Comparison of ENCODE assay signal across 21 cellular contexts in genomic region chr17:42098747-42099399, GRCh38. TPM values are rescaled to one million over a fixed set of nuclear protein-coding genes. Genes with fewer than 3 reads are reported as not detected.
A peak's percentile ranks its signal among the peaks of the same experiment; 100 is the strongest.
DNase-seq lines count a peak whose midpoint lies in the region; ATAC-seq and TF ChIP-seq lines count a peak whose summit lies in the region.
"Had no signal": no experiment of that assay in that cellular context is flagged by ENCODE, and none has a peak within 500 bp of the region (broad histone marks: within the 10 kb centered on the region; RNA-seq: fewer than 3 reads in every experiment).

No MANE protein-coding gene starts in this region.

- H3K27me3 Mint-ChIP-seq in activated CD8-positive, alpha-beta T cell treated with anti-CD3 and anti-CD28 coated beads for 36 hours, result peaks cover 13% of the 10 kb centered on the region
- peaks cover 19% of the 10 kb centered on the region for H3K27me3 Mint-ChIP-seq in activated CD8-positive, alpha-beta T cell treated with anti-CD3 and anti-CD28 coated beads, Interleukin-2, amount 10 ng/mL, durations not matched to agents 7 days and 5 days (ENCODE audit: low read depth)

- POLR2A ChIA-PET in activated CD8-positive, alpha-beta T cell treated with anti-CD3 and anti-CD28 coated beads for 36 hours (lab: Charles Lee), result interaction anchor here (1.0 to 3.5 kb wide), 4 partner anchors 9 to 55 kb away, joined by 3 to 14 read pairs (median 6); partner anchors contain the start of gene DHX58
- POLR2A ChIA-PET in activated CD8-positive, alpha-beta T cell treated with anti-CD3 and anti-CD28 coated beads, Interleukin-2, amount 10 ng/mL, durations not matched to agents 7 days and 5 days (lab: Charles Lee), result interaction anchor here (0.8 to 1.7 kb wide), 3 partner anchors 9 to 133 kb away, joined by 3 to 14 read pairs (median 3); partner anchors contain the start of gene DHX58
- POLR2A ChIA-PET in A673 (lab: Charles Lee; ENCODE audit: low non-redundant PET), result no interaction called here

- no peak overlapping the region for H3K9ac ChIP-seq in SK-N-MC (ENCODE audit: insufficient read length)

- no peak overlapping the region for H3K27ac Mint-ChIP-seq in activated CD8-positive, alpha-beta T cell treated with anti-CD3 and anti-CD28 coated beads for 36 hours
- no peak overlapping the region for H3K27ac Mint-ChIP-seq in activated CD8-positive, alpha-beta T cell treated with anti-CD3 and anti-CD28 coated beads, Interleukin-2, amount 10 ng/mL, durations not matched to agents 7 days and 5 days
- no peak overlapping the region for H3K27ac Mint-ChIP-seq in stimulated activated effector memory CD8-positive, alpha-beta T cell treated with anti-CD3 and anti-CD28 coated beads, Interleukin-12 subunit alpha, Interleukin-12 subunit beta, amount 100 ng/mL, for 72 hours
- H3K27ac Mint-ChIP-seq: activated CD4-positive, alpha-beta memory T cell treated with anti-CD3 and anti-CD28 coated beads, Interleukin-2, amount 10 ng/mL, durations not matched to agents 7 days and 5 days; activated naive CD8-positive, alpha-beta T cell treated with anti-CD3 and anti-CD28 coated beads, Interleukin-2, amount 10 ng/mL, durations not matched to agents 7 days and 5 days; dendritic cell treated with granulocyte-macrophage colony-stimulating factor and Interleukin-4, amounts not matched to agents 40 ng/mL and 50 ng/mL, for 4 days; stimulated activated naive CD8-positive, alpha-beta T cell treated with anti-CD3 and anti-CD28 coated beads, Interleukin-15, Interleukin-2, amounts not matched to agents 100 ng/mL and 50 ng/mL, for 24 hours had no signal

- no peak for DNase-seq in activated CD8-positive, alpha-beta T cell treated with anti-CD3 and anti-CD28 coated beads for 36 hours
- DNase-seq in activated CD8-positive, alpha-beta T cell treated with anti-CD3 and anti-CD28 coated beads, Interleukin-2, amount 10 ng/mL, durations not matched to agents 7 days and 5 days, result no peak
- no peak for DNase-seq in SK-N-MC (ENCODE audit: low read depth, low spot score)
- DNase-seq in stimulated activated effector memory CD8-positive, alpha-beta T cell treated with anti-CD3 and anti-CD28 coated beads, Interleukin-12 subunit alpha, Interleukin-12 subunit beta, amount 100 ng/mL, for 72 hours (ENCODE audit: low spot score in 2 of 2), result no peak
- DNase-seq in A673 (ENCODE audit: low spot score), result no peak
- no peak for DNase-seq in OCI-M2 (lab: John Stamatoyannopoulos, UW; ENCODE audit: unreplicated experiment)
- DNase-seq: activated CD4-positive, alpha-beta memory T cell treated with anti-CD3 and anti-CD28 coated beads, Interleukin-2, amount 10 ng/mL, durations not matched to agents 7 days and 5 days; activated naive CD8-positive, alpha-beta T cell treated with anti-CD3 and anti-CD28 coated beads, Interleukin-2, amount 10 ng/mL, durations not matched to agents 7 days and 5 days; erythroblast; HCEC 1CT; NCI-H2029; OCI-M1 had no signal

- no peaks in the 10 kb centered on the region for H3K9me3 ChIP-seq in SK-N-MC (ENCODE audit: low read depth, low read length)
- peaks cover 4% of the 10 kb centered on the region for H3K9me3 ChIP-seq in iPS-18c (ENCODE audit: control insufficient read depth, insufficient read depth, low read length)
- no peaks in the 10 kb centered on the region for H3K9me3 ChIP-seq in A673 (ENCODE audit: low read depth, low read length, poor library complexity, severe bottlenecking)
- H3K9me3 ChIP-seq: A549, breast epithelium, right atrium auricular region, upper lobe of left lung had no signal

- no peaks in the 10 kb centered on the region for H3K4me1 ChIP-seq in A673 (ENCODE audit: insufficient read depth, low read length, poor library complexity, severe bottlenecking)
- H3K4me1 ChIP-seq: A549, breast epithelium had no signal

- BruUV-seq in A673 (replicated peaks; lab: Mats Ljungman, UMichigan), result no TSS peak

- H3K27ac ChIP-seq in SK-N-MC, result no peak overlapping the region
- H3K27ac ChIP-seq in A673 (ENCODE audit: low read depth, low read length, poor library complexity, severe bottlenecking), result no peak overlapping the region
- H3K27ac ChIP-seq: A549, right atrium auricular region, upper lobe of left lung had no signal

- no peaks in the 10 kb centered on the region for H3K27me3 ChIP-seq in A673 (replicated peaks; ENCODE audit: insufficient read depth, low read depth, low read length, poor library complexity)

- ATAC-seq in activated CD8-positive, alpha-beta T cell treated with anti-CD3 and anti-CD28 coated beads for 36 hours, result peak; percentile 26
- ATAC-seq in activated CD8-positive, alpha-beta T cell treated with anti-CD3 and anti-CD28 coated beads, Interleukin-2, amount 10 ng/mL, durations not matched to agents 7 days and 5 days, result no peak
- ATAC-seq in stimulated activated effector memory CD8-positive, alpha-beta T cell treated with anti-CD3 and anti-CD28 coated beads, Interleukin-12 subunit alpha, Interleukin-12 subunit beta, amount 100 ng/mL, for 72 hours, result no peak
- no peak for ATAC-seq in HG02798 (IDR thresholded peaks at IDR 0.05; ENCODE audit: poor library complexity, unreplicated experiment)
- ATAC-seq: A549 had no signal

- peak overlapping the region; percentile 78 for H3K4me3 ChIP-seq in SK-N-MC
- peak overlapping the region; percentile 31; the same call in 1 of the 2 replicates for H3K4me3 ChIP-seq in iPS-18c (ENCODE audit: insufficient read depth, low read depth, low read length)
- H3K4me3 ChIP-seq in A673 (ENCODE audit: low read depth, low read length, poor library complexity, severe bottlenecking), result no peak overlapping the region
- H3K4me3 ChIP-seq: A549 had no signal

- no peak overlapping the region for H3K4me3 Mint-ChIP-seq in activated CD8-positive, alpha-beta T cell treated with anti-CD3 and anti-CD28 coated beads for 36 hours
- H3K4me3 Mint-ChIP-seq in activated CD8-positive, alpha-beta T cell treated with anti-CD3 and anti-CD28 coated beads, Interleukin-2, amount 10 ng/mL, durations not matched to agents 7 days and 5 days, result no peak overlapping the region
- peak overlapping the region; percentile 53 for H3K4me3 Mint-ChIP-seq in stimulated activated effector memory CD8-positive, alpha-beta T cell treated with anti-CD3 and anti-CD28 coated beads, Interleukin-12 subunit alpha, Interleukin-12 subunit beta, amount 100 ng/mL, for 72 hours
- H3K4me3 Mint-ChIP-seq: activated CD4-positive, alpha-beta memory T cell treated with anti-CD3 and anti-CD28 coated beads, Interleukin-2, amount 10 ng/mL, durations not matched to agents 7 days and 5 days; activated naive CD8-positive, alpha-beta T cell treated with anti-CD3 and anti-CD28 coated beads, Interleukin-2, amount 10 ng/mL, durations not matched to agents 7 days and 5 days; dendritic cell treated with granulocyte-macrophage colony-stimulating factor and Interleukin-4, amounts not matched to agents 40 ng/mL and 50 ng/mL, for 4 days had no signal

- no peaks in the 10 kb centered on the region for H3K36me3 Mint-ChIP-seq in activated CD8-positive, alpha-beta T cell treated with anti-CD3 and anti-CD28 coated beads for 36 hours (ENCODE audit: low read depth)
- H3K36me3 Mint-ChIP-seq in activated CD8-positive, alpha-beta T cell treated with anti-CD3 and anti-CD28 coated beads, Interleukin-2, amount 10 ng/mL, durations not matched to agents 7 days and 5 days (ENCODE audit: low read depth), result peaks cover 9% of the 10 kb centered on the region
- no peaks in the 10 kb centered on the region for H3K36me3 Mint-ChIP-seq in stimulated activated effector memory CD8-positive, alpha-beta T cell treated with anti-CD3 and anti-CD28 coated beads, Interleukin-12 subunit alpha, Interleukin-12 subunit beta, amount 100 ng/mL, for 72 hours

- no peak for TF ChIP-seq CTCF in activated CD8-positive, alpha-beta T cell treated with anti-CD3 and anti-CD28 coated beads for 36 hours (IDR thresholded peaks at IDR 0.05)
- TF ChIP-seq CTCF in A673 (conservative IDR thresholded peaks at IDR 0.05; ENCODE audit: low read depth, low read length), result no peak

- H3K9me3 Mint-ChIP-seq in activated CD8-positive, alpha-beta T cell treated with anti-CD3 and anti-CD28 coated beads for 36 hours, result no peaks in the 10 kb centered on the region
- no peaks in the 10 kb centered on the region for H3K9me3 Mint-ChIP-seq in activated CD8-positive, alpha-beta T cell treated with anti-CD3 and anti-CD28 coated beads, Interleukin-2, amount 10 ng/mL, durations not matched to agents 7 days and 5 days (ENCODE audit: insufficient read depth)
- no peaks in the 10 kb centered on the region for H3K9me3 Mint-ChIP-seq in stimulated activated effector memory CD8-positive, alpha-beta T cell treated with anti-CD3 and anti-CD28 coated beads, Interleukin-12 subunit alpha, Interleukin-12 subunit beta, amount 100 ng/mL, for 72 hours
- H3K9me3 Mint-ChIP-seq: activated CD4-positive, alpha-beta memory T cell treated with anti-CD3 and anti-CD28 coated beads, Interleukin-2, amount 10 ng/mL, durations not matched to agents 7 days and 5 days; activated naive CD8-positive, alpha-beta T cell treated with anti-CD3 and anti-CD28 coated beads, Interleukin-2, amount 10 ng/mL, durations not matched to agents 7 days and 5 days; CD8-positive, alpha-beta memory T cell; dendritic cell treated with granulocyte-macrophage colony-stimulating factor and Interleukin-4, amounts not matched to agents 40 ng/mL and 50 ng/mL, for 4 days; stimulated activated naive CD8-positive, alpha-beta T cell treated with anti-CD3 and anti-CD28 coated beads, Interleukin-15, Interleukin-2, amounts not matched to agents 100 ng/mL and 50 ng/mL, for 24 hours had no signal

- intact Hi-C loops in activated CD8-positive, alpha-beta T cell treated with anti-CD3 and anti-CD28 coated beads for 36 hours (cut with micrococcal nuclease), result no loop called here
- intact Hi-C loops in A673 (cut with micrococcal nuclease; ENCODE audit: unreplicated experiment), result no loop called here

- peaks cover 9% of the 10 kb centered on the region for H3K4me1 Mint-ChIP-seq in activated CD8-positive, alpha-beta T cell treated with anti-CD3 and anti-CD28 coated beads for 36 hours (ENCODE audit: low read depth)
- H3K4me1 Mint-ChIP-seq in activated CD8-positive, alpha-beta T cell treated with anti-CD3 and anti-CD28 coated beads, Interleukin-2, amount 10 ng/mL, durations not matched to agents 7 days and 5 days (ENCODE audit: low read depth), result peaks cover 9% of the 10 kb centered on the region
- H3K4me1 Mint-ChIP-seq in stimulated activated effector memory CD8-positive, alpha-beta T cell treated with anti-CD3 and anti-CD28 coated beads, Interleukin-12 subunit alpha, Interleukin-12 subunit beta, amount 100 ng/mL, for 72 hours, result peaks cover 10% of the 10 kb centered on the region

- CTCF ChIA-PET in activated CD8-positive, alpha-beta T cell treated with anti-CD3 and anti-CD28 coated beads for 36 hours (lab: Charles Lee), result interaction anchor here (0.7 to 8.2 kb wide), 9 partner anchors 12 to 136 kb away, joined by 3 to 72 read pairs (median 3); partner anchors contain the start of gene NKIRAS2
- CTCF ChIA-PET in activated CD8-positive, alpha-beta T cell treated with anti-CD3 and anti-CD28 coated beads, Interleukin-2, amount 10 ng/mL, durations not matched to agents 7 days and 5 days (lab: Charles Lee), result interaction anchor here (0.7 to 1.2 kb wide), 4 partner anchors 11 to 136 kb away, joined by 3 to 4 read pairs (median 4); partner anchors contain the start of gene NKIRAS2
- CTCF ChIA-PET in A673 (lab: Charles Lee), result interaction anchor here (0.6 kb wide), 1 partner anchor 74 kb away, joined by 5 read pairs; no protein-coding TSS in a partner anchor

- no peaks in the 10 kb centered on the region for H3K36me3 ChIP-seq in SK-N-MC (ENCODE audit: insufficient read depth, low read length)
- no peaks in the 10 kb centered on the region for H3K36me3 ChIP-seq in A673 (ENCODE audit: insufficient read depth, low read length, poor library complexity, severe bottlenecking)
- H3K36me3 ChIP-seq: breast epithelium, right atrium auricular region had no signal

RNA-seq across cellular contexts. Expression of gene ZNF385C, which starts 0.6 kb away (rescaled TPM):
- total RNA-seq in activated CD8-positive, alpha-beta T cell treated with anti-CD3 and anti-CD28 coated beads for 36 hours, result 1 to 10 TPM; 1.3 TPM
- under 1 TPM; 0.23 to 0.47 TPM for total RNA-seq in activated CD8-positive, alpha-beta T cell treated with anti-CD3 and anti-CD28 coated beads, Interleukin-2, amount 10 ng/mL, durations not matched to agents 7 days and 5 days
- total RNA-seq in A673 (2021), result 0.15 and 0.17 TPM in 2 replicates
- total RNA-seq: activated CD4-positive, alpha-beta memory T cell treated with anti-CD3 and anti-CD28 coated beads, Interleukin-2, amount 10 ng/mL, durations not matched to agents 7 days and 5 days; CD8-positive, alpha-beta memory T cell; right atrium auricular region had no signal

RNA-seq across cellular contexts. Expression of gene DHX58, which starts 13.6 kb away (rescaled TPM):
- 10 to 100 TPM; 31.7 to 36.2 TPM for total RNA-seq in activated CD8-positive, alpha-beta T cell treated with anti-CD3 and anti-CD28 coated beads for 36 hours
- total RNA-seq in activated CD8-positive, alpha-beta T cell treated with anti-CD3 and anti-CD28 coated beads, Interleukin-2, amount 10 ng/mL, durations not matched to agents 7 days and 5 days, result 10 to 100 TPM; 71.9 to 72.9 TPM
- 2.1 and 3.3 TPM in 2 replicates for total RNA-seq in A673 (2021)

RNA-seq across cellular contexts. Expression of gene KAT2A, which starts 22.3 kb away (rescaled TPM):
- 10 to 100 TPM; 49.2 to 50.2 TPM for total RNA-seq in activated CD8-positive, alpha-beta T cell treated with anti-CD3 and anti-CD28 coated beads for 36 hours
- total RNA-seq in activated CD8-positive, alpha-beta T cell treated with anti-CD3 and anti-CD28 coated beads, Interleukin-2, amount 10 ng/mL, durations not matched to agents 7 days and 5 days, result 10 to 100 TPM; 45.2 to 46.8 TPM
- 28.6 and 30.3 TPM in 2 replicates for total RNA-seq in A673 (2021)

RNA-seq across cellular contexts. Expression of gene HSPB9, which starts 23.7 kb away (rescaled TPM):
- total RNA-seq in activated CD8-positive, alpha-beta T cell treated with anti-CD3 and anti-CD28 coated beads for 36 hours, result under 1 TPM in 1 of 2 experiments, not detected in 1; 0.41 TPM
- under 1 TPM; 0.16 to 0.29 TPM for total RNA-seq in activated CD8-positive, alpha-beta T cell treated with anti-CD3 and anti-CD28 coated beads, Interleukin-2, amount 10 ng/mL, durations not matched to agents 7 days and 5 days
- total RNA-seq in A673 (2021), result not detected in 2 replicates
- total RNA-seq: right atrium auricular region had no signal

RNA-seq across cellular contexts. Expression of gene C17orf113, which starts 48.5 kb away (rescaled TPM):
- under 1 TPM; 0.72 to 0.77 TPM for total RNA-seq in activated CD8-positive, alpha-beta T cell treated with anti-CD3 and anti-CD28 coated beads for 36 hours
- total RNA-seq in activated CD8-positive, alpha-beta T cell treated with anti-CD3 and anti-CD28 coated beads, Interleukin-2, amount 10 ng/mL, durations not matched to agents 7 days and 5 days, result under 1 TPM; 0.16 to 0.24 TPM
- total RNA-seq in A673 (2021), result 0.41 and 0.72 TPM in 2 replicates
